8 cellular contexts compared by ENCODE assay signal in the genomic region with DNA sequence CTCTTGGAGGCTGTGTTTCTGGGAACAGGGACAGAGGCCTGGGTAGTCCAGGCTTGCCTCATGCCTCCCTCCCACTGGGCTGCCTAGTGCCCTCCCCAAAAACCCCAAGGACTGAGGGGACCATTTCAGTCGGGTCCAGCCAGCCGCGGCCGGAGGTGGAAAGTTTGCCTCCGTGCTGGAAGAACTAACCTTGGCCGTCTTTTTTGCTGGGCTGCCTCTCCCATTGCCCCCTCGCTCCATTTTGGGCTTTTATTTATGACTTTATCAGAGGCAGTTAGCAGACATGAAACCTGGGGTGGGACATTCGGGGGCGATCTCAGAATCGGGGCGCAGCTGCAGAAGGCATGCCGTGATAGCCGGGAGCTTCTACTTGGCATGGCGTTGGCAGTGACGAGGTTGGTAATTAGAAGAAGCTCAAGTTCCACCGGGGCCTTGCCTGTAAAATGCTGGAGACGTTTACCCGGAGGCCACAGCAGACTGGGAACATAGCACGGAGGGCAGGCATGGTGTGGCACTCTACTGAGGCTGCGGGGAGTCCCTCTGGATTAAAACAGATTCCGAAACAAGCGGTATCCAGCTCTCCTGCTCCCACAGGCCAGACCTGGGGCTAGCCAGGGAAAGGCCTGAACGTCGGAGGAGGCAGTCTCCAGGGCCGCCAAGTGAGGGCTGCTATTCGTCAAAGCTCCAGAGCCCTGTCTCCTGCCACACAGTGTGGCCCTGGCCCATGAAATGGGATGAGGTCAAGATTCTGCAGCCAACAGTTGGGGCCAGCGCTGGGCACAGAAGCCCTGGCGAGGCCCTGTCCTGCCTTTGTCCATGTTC.
DNase-seq lines count a peak whose midpoint lies in the region; ATAC-seq and TF ChIP-seq lines count a peak whose summit lies in the region.

No MANE protein-coding gene starts in this region.

- no peaks in the 10 kb centered on the region for H3K9me3 ChIP-seq in iPS-20b (ENCODE audit: insufficient read depth, low read depth, low read length)
- H3K9me3 ChIP-seq in thoracic aorta: no peaks in the 10 kb centered on the region

- H3K9me3 Mint-ChIP-seq in activated CD4-positive, alpha-beta T cell treated with anti-CD3 and anti-CD28 coated beads for 36 hours (ENCODE audit: low read depth): no peaks in the 10 kb centered on the region
- no peaks in the 10 kb centered on the region for H3K9me3 Mint-ChIP-seq in effector memory CD8-positive, alpha-beta T cell

- peaks cover 3% of the 10 kb centered on the region for H3K36me3 Mint-ChIP-seq in activated CD4-positive, alpha-beta T cell treated with anti-CD3 and anti-CD28 coated beads for 36 hours (ENCODE audit: low read depth)
- peaks cover 4% of the 10 kb centered on the region for H3K36me3 Mint-ChIP-seq in effector memory CD8-positive, alpha-beta T cell (ENCODE audit: insufficient read depth)

- peaks cover 28% of the 10 kb centered on the region for H3K4me1 Mint-ChIP-seq in activated CD4-positive, alpha-beta T cell treated with anti-CD3 and anti-CD28 coated beads for 36 hours
- H3K4me1 Mint-ChIP-seq in effector memory CD8-positive, alpha-beta T cell (ENCODE audit: low read depth in 2 of 2): peaks cover 13 to 35% of the 10 kb centered on the region in 2 donors

- no peak for DNase-seq in activated CD4-positive, alpha-beta T cell treated with anti-CD3 and anti-CD28 coated beads for 36 hours
- no peak for DNase-seq in activated CD4-positive, alpha-beta T cell treated with anti-CD3 and anti-CD28 coated beads for 1 hour
- no peak for DNase-seq in thoracic aorta (ENCODE audit: low spot score)
- no peak for DNase-seq in NCI-H524 treated with DMSO at 0.1 percent for 48 hours (lab: John Stamatoyannopoulos, UW)
- no peak for DNase-seq in effector memory CD8-positive, alpha-beta T cell

- peak overlapping the region; percentile 72 for H3K4me3 Mint-ChIP-seq in activated CD4-positive, alpha-beta T cell treated with anti-CD3 and anti-CD28 coated beads for 36 hours
- peak overlapping the region in 1 of 2 donors; percentile 43 for H3K4me3 Mint-ChIP-seq in effector memory CD8-positive, alpha-beta T cell

- H3K27me3 ChIP-seq in iPS-20b (ENCODE audit: insufficient read depth, low read length): peaks cover 74% of the 10 kb centered on the region
- H3K27me3 ChIP-seq in thoracic aorta (replicated peaks; ENCODE audit: insufficient read depth): no peaks in the 10 kb centered on the region

- no peak overlapping the region for H3K9ac ChIP-seq in iPS-20b (ENCODE audit: low read depth, low read length)

- intact Hi-C loops in activated CD4-positive, alpha-beta T cell treated with anti-CD3 and anti-CD28 coated beads for 36 hours (cut with DNase I, micrococcal nuclease): loop anchor here in 1 of 2 experiments (2.0 to 5.0 kb wide), 2 partner anchors 19 to 62 kb away; no protein-coding TSS in a partner anchor

- WGBS in adipose tissue, 3 donors: 10 to 31% (median 28%) methylated on average over 28 of the region's 28 CpGs

- no peak for ATAC-seq in activated CD4-positive, alpha-beta T cell treated with anti-CD3 and anti-CD28 coated beads for 36 hours
- ATAC-seq in thoracic aorta (ENCODE audit: insufficient number of reproducible peaks, low FRiP score, low read depth): no peak
- ATAC-seq in HG03159 (IDR thresholded peaks at IDR 0.05; ENCODE audit: unreplicated experiment): no peak
- ATAC-seq in effector memory CD8-positive, alpha-beta T cell (replicated peaks): no peak

- no peak overlapping the region for H3K27ac Mint-ChIP-seq in activated CD4-positive, alpha-beta T cell treated with anti-CD3 and anti-CD28 coated beads for 36 hours
- no peak overlapping the region for H3K27ac Mint-ChIP-seq in effector memory CD8-positive, alpha-beta T cell

- TF ChIP-seq CTCF in thoracic aorta (IDR thresholded peaks at IDR 0.05): no peak

- CTCF ChIA-PET in activated CD4-positive, alpha-beta T cell treated with anti-CD3 and anti-CD28 coated beads for 36 hours (lab: Charles Lee): interaction anchor here (0.6 to 2.3 kb wide), 7 partner anchors 37 to 210 kb away, joined by 3 to 8 read pairs (median 5); no protein-coding TSS in a partner anchor

- peaks cover 6% of the 10 kb centered on the region; the same call in 1 of the 2 replicates for H3K4me1 ChIP-seq in iPS-20b (ENCODE audit: insufficient read depth, low read length)
- H3K4me1 ChIP-seq in thoracic aorta (ENCODE audit: control insufficient read depth in 1 of 2, low read depth in 2 of 2): peaks cover 16 to 57% of the 10 kb centered on the region in 2 donors

- no peaks in the 10 kb centered on the region for H3K27me3 Mint-ChIP-seq in activated CD4-positive, alpha-beta T cell treated with anti-CD3 and anti-CD28 coated beads for 36 hours
- H3K27me3 Mint-ChIP-seq in effector memory CD8-positive, alpha-beta T cell: peaks cover 0 to 43% of the 10 kb centered on the region in 2 donors

- peak overlapping the region; percentile 54; the same call in 1 of the 2 replicates for H3K4me3 ChIP-seq in iPS-20b (ENCODE audit: low read length)
- peak overlapping the region; percentile 86 for H3K4me3 ChIP-seq in thoracic aorta

- peak overlapping the region; percentile 28 for H3K27ac ChIP-seq in adipose tissue (ENCODE audit: low read depth, low read length)
- no peak overlapping the region for H3K27ac ChIP-seq in iPS-20b (ENCODE audit: low read length)
- H3K27ac ChIP-seq in thoracic aorta: peak overlapping the region; percentile 96 to 98

- H3K36me3 ChIP-seq in iPS-20b (ENCODE audit: insufficient read depth, low read depth, low read length): no peaks in the 10 kb centered on the region
- H3K36me3 ChIP-seq in thoracic aorta: no peaks in the 10 kb centered on the region

- POLR2A ChIA-PET in activated CD4-positive, alpha-beta T cell treated with anti-CD3 and anti-CD28 coated beads for 36 hours (lab: Charles Lee): no interaction called here
